ENCODE assay signal across 8 cellular contexts in genomic region chr10:77637474-77637985, GRCh38. TPM values are rescaled to one million over a fixed set of nuclear protein-coding genes. Genes with fewer than 3 reads are reported as not detected.
DNase-seq lines count a peak whose midpoint lies in the region; ATAC-seq and TF ChIP-seq lines count a peak whose summit lies in the region.

KCNMA1 (minus strand) TSS chr10:77637808.

- TF ChIP-seq POLR2A in esophagus muscularis mucosa (IDR thresholded peaks at IDR 0.05; ENCODE audit: low read depth): no peak

- H3K27me3 ChIP-seq in esophagus muscularis mucosa: peaks cover 0 to 33% (median 0%) of the 10 kb centered on the region in 4 donors
- H3K27me3 ChIP-seq in naive thymus-derived CD4-positive, alpha-beta T cell (ENCODE audit: control insufficient read depth in 2 of 2, insufficient read depth in 2 of 2, low read length in 2 of 2): peaks cover 0 to 9% of the 10 kb centered on the region in 2 donors

- H3K4me3 Mint-ChIP-seq in activated naive CD4-positive, alpha-beta T cell treated with anti-CD3 and anti-CD28 coated beads, Interleukin-2, amount 10 ng/mL, durations not matched to agents 7 days and 5 days: peak within 1 kb of the TSS; percentile 51
- H3K4me3 Mint-ChIP-seq in naive thymus-derived CD4-positive, alpha-beta T cell: peak within 1 kb of the TSS in 8 of 10 donors; percentile 32 to 80 (median 60)

- ATAC-seq in naive thymus-derived CD4-positive, alpha-beta T cell: no peak
- ATAC-seq in GM21619 (IDR thresholded peaks at IDR 0.05; ENCODE audit: unreplicated experiment): no peak
- ATAC-seq in GM19467 (IDR thresholded peaks at IDR 0.05; ENCODE audit: unreplicated experiment): no peak

- H3K4me3 ChIP-seq in SK-N-MC: peak within 1 kb of the TSS; percentile 47; the same call in 1 of the 2 replicates
- peak within 1 kb of the TSS; percentile 71 to 86 (median 78) for H3K4me3 ChIP-seq in esophagus muscularis mucosa
- H3K4me3 ChIP-seq in naive thymus-derived CD4-positive, alpha-beta T cell (ENCODE audit: low read length): no peak within 1 kb of the TSS

- no peaks in the 10 kb centered on the region for H3K9me3 Mint-ChIP-seq in activated naive CD4-positive, alpha-beta T cell treated with anti-CD3 and anti-CD28 coated beads, Interleukin-2, amount 10 ng/mL, durations not matched to agents 7 days and 5 days
- H3K9me3 Mint-ChIP-seq in naive thymus-derived CD4-positive, alpha-beta T cell: peaks cover 0 to 3% (median 0%) of the 10 kb centered on the region in 11 donors

- CTCF ChIA-PET in activated naive CD4-positive, alpha-beta T cell treated with anti-CD3 and anti-CD28 coated beads, Interleukin-2, amount 10 ng/mL, durations not matched to agents 7 days and 5 days (lab: Charles Lee): interaction anchor here (0.7 kb wide), 1 partner anchor 55 kb away, joined by 3 read pairs; no protein-coding TSS in a partner anchor
- CTCF ChIA-PET in naive thymus-derived CD4-positive, alpha-beta T cell (lab: Charles Lee): no interaction called here

- TF ChIP-seq CTCF in esophagus muscularis mucosa (IDR thresholded peaks at IDR 0.05): peak in 1 of 3 experiments; percentile 9

- H3K4me1 Mint-ChIP-seq in activated naive CD4-positive, alpha-beta T cell treated with anti-CD3 and anti-CD28 coated beads, Interleukin-2, amount 10 ng/mL, durations not matched to agents 7 days and 5 days: peaks cover 2% of the 10 kb centered on the region
- peaks cover 0 to 17% (median 8%) of the 10 kb centered on the region in 7 donors for H3K4me1 Mint-ChIP-seq in naive thymus-derived CD4-positive, alpha-beta T cell

- no peaks in the 10 kb centered on the region for H3K9me3 ChIP-seq in SK-N-MC (ENCODE audit: low read depth, low read length)
- H3K9me3 ChIP-seq in esophagus muscularis mucosa: no peaks in the 10 kb centered on the region
- no peaks in the 10 kb centered on the region for H3K9me3 ChIP-seq in naive thymus-derived CD4-positive, alpha-beta T cell (ENCODE audit: control insufficient read depth in 2 of 3, low read length in 3 of 3)

- no peak for TF ChIP-seq EP300 in esophagus muscularis mucosa (IDR thresholded peaks at IDR 0.05)

- intact Hi-C loops in esophagus muscularis mucosa (cut with DNase I): no loop called here
- intact Hi-C loops in naive thymus-derived CD4-positive, alpha-beta T cell (cut with micrococcal nuclease): no loop called here

- DNase-seq in activated naive CD4-positive, alpha-beta T cell treated with anti-CD3 and anti-CD28 coated beads, Interleukin-2, amount 10 ng/mL, durations not matched to agents 7 days and 5 days: no peak
- no peak for DNase-seq in activated naive CD4-positive, alpha-beta T cell treated with Interleukin-2 at 50 U/mL for 16 hours
- no peak for DNase-seq in SK-N-MC (ENCODE audit: low read depth, low spot score)
- DNase-seq in esophagus muscularis mucosa (ENCODE audit: extremely low spot score): no peak
- DNase-seq in naive thymus-derived CD4-positive, alpha-beta T cell: no peak
- DNase-seq in GM19240 (ENCODE audit: insufficient read length, low spot score): no peak

- no peak within 1 kb of the TSS for H3K27ac Mint-ChIP-seq in activated naive CD4-positive, alpha-beta T cell treated with anti-CD3 and anti-CD28 coated beads, Interleukin-2, amount 10 ng/mL, durations not matched to agents 7 days and 5 days
- H3K27ac Mint-ChIP-seq in naive thymus-derived CD4-positive, alpha-beta T cell: no peak within 1 kb of the TSS

- peaks cover 7 to 85% (median 65%) of the 10 kb centered on the region in 4 donors for H3K4me1 ChIP-seq in esophagus muscularis mucosa
- H3K4me1 ChIP-seq in naive thymus-derived CD4-positive, alpha-beta T cell (ENCODE audit: control insufficient read depth in 2 of 2, insufficient read depth in 2 of 2, low read length in 2 of 2): peaks cover 0 to 4% of the 10 kb centered on the region in 2 donors

- H3K27me3 Mint-ChIP-seq in activated naive CD4-positive, alpha-beta T cell treated with anti-CD3 and anti-CD28 coated beads, Interleukin-2, amount 10 ng/mL, durations not matched to agents 7 days and 5 days: peaks cover 82% of the 10 kb centered on the region
- peaks cover 65 to 86% (median 74%) of the 10 kb centered on the region in 5 donors for H3K27me3 Mint-ChIP-seq in naive thymus-derived CD4-positive, alpha-beta T cell

- no peaks in the 10 kb centered on the region for H3K36me3 ChIP-seq in SK-N-MC (ENCODE audit: insufficient read depth, low read length)
- no peaks in the 10 kb centered on the region for H3K36me3 ChIP-seq in esophagus muscularis mucosa
- H3K36me3 ChIP-seq in naive thymus-derived CD4-positive, alpha-beta T cell (ENCODE audit: control insufficient read depth in 2 of 3, insufficient read depth in 3 of 3, low read length in 3 of 3): no peaks in the 10 kb centered on the region

- H3K9ac ChIP-seq in SK-N-MC (ENCODE audit: insufficient read length): no peak within 1 kb of the TSS

- H3K27ac ChIP-seq in SK-N-MC (no peak within 1 kb of the TSS), esophagus muscularis mucosa (replicated peaks in 1 of 4) (peak within 1 kb of the TSS; percentile 87 to 93 (median 92))
- no peak within 1 kb of the TSS for H3K27ac ChIP-seq in naive thymus-derived CD4-positive, alpha-beta T cell (ENCODE audit: low read depth, low read length)

- no peaks in the 10 kb centered on the region for H3K36me3 Mint-ChIP-seq in activated naive CD4-positive, alpha-beta T cell treated with anti-CD3 and anti-CD28 coated beads, Interleukin-2, amount 10 ng/mL, durations not matched to agents 7 days and 5 days
- no peaks in the 10 kb centered on the region for H3K36me3 Mint-ChIP-seq in naive thymus-derived CD4-positive, alpha-beta T cell

- POLR2A ChIA-PET in naive thymus-derived CD4-positive, alpha-beta T cell (lab: Charles Lee): no interaction called here

- WGBS in esophagus muscularis mucosa: under 1% methylated on average over 22 of the region's 66 CpGs

RNA-seq across cellular contexts. Expression of gene KCNMA1, which starts in this region (rescaled TPM):
- total RNA-seq in esophagus muscularis mucosa: 100 to 1,000 TPM; 146 to 300 (median 265) TPM
- total RNA-seq in naive thymus-derived CD4-positive, alpha-beta T cell: under 1 TPM in 1 of 5 experiments, not detected in 4; 0.42 TPM
- not detected for polyA plus RNA-seq in naive thymus-derived CD4-positive, alpha-beta T cell

Comparison
In these comparisons a context has a peak if more than half of its experiments do, and no peak if none do; other contexts are left out.
1. RNA of gene KCNMA1 (total RNA-seq): 146 to 300 TPM in esophagus muscularis mucosa; 0.42 TPM in naive thymus-derived CD4-positive, alpha-beta T cell; every median in the first group is over 100 times any median in the second.
2. H3K27ac ChIP-seq: peak in esophagus muscularis mucosa (4 of 4); none in SK-N-MC (single experiment) and naive thymus-derived CD4-positive, alpha-beta T cell (single experiment).